Comparison of ENCODE assay signal across 1 cellular context in the genomic region with DNA sequence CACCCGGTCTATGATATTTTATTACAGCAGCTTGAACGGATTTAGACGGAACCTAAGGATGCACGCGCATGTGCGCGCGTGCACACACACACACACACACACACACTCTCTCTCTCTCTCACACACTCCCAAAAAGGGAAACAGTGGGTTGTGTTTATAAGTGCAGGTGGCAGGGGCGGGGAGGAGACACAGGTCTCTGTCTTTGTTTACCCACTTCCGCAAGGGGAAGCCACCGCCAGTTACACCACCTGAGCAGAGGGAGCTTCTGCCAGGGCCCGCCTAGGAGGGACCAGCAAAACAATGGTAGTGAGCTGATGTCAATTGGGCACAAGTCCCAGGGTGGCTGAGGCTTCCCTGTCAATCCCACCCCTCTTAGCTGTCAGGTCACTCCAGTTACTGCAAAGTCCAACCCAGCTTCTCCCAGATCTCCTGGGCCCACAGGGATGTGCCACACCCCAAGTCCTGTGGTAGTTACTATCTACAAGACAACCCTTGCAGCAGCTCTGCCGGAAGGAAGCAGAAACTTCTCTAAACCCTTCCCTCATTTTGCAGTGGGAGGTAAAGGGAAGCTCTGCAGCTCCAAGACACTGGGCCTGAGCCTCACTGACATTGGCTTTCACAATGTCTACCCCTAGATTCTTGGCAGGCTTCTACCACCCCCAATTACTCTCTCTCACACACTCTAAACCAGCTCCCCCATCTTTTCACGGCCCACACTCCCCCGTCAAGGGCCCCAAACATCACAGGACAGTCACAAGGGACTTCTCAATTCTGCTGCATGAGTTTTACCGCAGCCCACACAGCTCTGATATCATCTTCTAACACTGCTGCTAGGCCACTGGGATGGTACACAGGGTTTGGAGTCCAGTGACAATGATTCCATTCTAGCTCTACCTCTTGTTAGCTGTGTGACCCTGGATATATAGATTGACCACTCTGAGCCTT.
TF ChIP-seq lines count a peak whose summit lies in the region.

No MANE protein-coding gene starts in this region.

TF ChIP-seq in K562, 482 proteins besides CTCF, POLR2A, EP300 and RAD21 (continued from another document and continues in another):
- TF ChIP-seq, protein P1, sequence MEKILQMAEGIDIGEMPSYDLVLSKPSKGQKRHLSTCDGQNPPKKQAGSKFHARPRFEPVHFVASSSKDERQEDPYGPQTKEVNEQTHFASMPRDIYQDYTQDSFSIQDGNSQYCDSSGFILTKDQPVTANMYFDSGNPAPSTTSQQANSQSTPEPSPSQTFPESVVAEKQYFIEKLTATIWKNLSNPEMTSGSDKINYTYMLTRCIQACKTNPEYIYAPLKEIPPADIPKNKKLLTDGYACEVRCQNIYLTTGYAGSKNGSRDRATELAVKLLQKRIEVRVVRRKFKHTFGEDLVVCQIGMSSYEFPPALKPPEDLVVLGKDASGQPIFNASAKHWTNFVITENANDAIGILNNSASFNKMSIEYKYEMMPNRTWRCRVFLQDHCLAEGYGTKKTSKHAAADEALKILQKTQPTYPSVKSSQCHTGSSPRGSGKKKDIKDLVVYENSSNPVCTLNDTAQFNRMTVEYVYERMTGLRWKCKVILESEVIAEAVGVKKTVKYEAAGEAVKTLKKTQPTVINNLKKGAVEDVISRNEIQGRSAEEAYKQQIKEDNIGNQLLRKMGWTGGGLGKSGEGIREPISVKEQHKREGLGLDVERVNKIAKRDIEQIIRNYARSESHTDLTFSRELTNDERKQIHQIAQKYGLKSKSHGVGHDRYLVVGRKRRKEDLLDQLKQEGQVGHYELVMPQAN (IDR thresholded peaks at IDR 0.05; ENCODE audit: borderline replicate concordance), result no peak; the same call in 1 of the 2 replicates
- TF ChIP-seq ELF4 (CRISPR knock-in tag; IDR thresholded peaks at IDR 0.05) (peak; percentile 90), MCM3 (IDR thresholded peaks at IDR 0.05) (no peak), MAFG (tag; conservative IDR thresholded peaks at IDR 0.05) (no peak), FUS (optimal IDR thresholded peaks at IDR 0.05; ENCODE audit: low read depth, low read length) (no peak), CHD2 (IDR thresholded peaks at IDR 0.05; ENCODE audit: low read depth, low read length) (no peak), STAT5A (IDR thresholded peaks at IDR 0.05; ENCODE audit: borderline replicate concordance, low read length) (no peak), RBM14 (IDR thresholded peaks at IDR 0.05; ENCODE audit: borderline replicate concordance, insufficient read depth, low read depth, low read length) (no peak), HDAC2 (IDR thresholded peaks at IDR 0.05) (peak; percentile 85), SIX5 (IDR thresholded peaks at IDR 0.05; ENCODE audit: borderline replicate concordance in 1 of 2, insufficient read depth in 1 of 2, low read depth in 1 of 2, low read length in 2 of 2) (no peak), POLR2B (IDR thresholded peaks at IDR 0.05; ENCODE audit: low read depth, partially characterized antibody) (no peak), SMAD3 (CRISPR knock-in tag; conservative IDR thresholded peaks at IDR 0.05) (peak; percentile 80), ZNF408 (CRISPR knock-in tag; IDR thresholded peaks at IDR 0.05; ENCODE audit: low read depth) (no peak), PRMT5 (CRISPR knock-in tag; IDR thresholded peaks at IDR 0.05) (no peak), PTBP1 (IDR thresholded peaks at IDR 0.05; ENCODE audit: low read depth, low read length) (no peak), ZNF224 (CRISPR knock-in tag; IDR thresholded peaks at IDR 0.05) (no peak), ZNF668 (CRISPR knock-in tag; IDR thresholded peaks at IDR 0.05) (no peak), BCOR (IDR thresholded peaks at IDR 0.05) (peak; percentile 92), POLR2G (IDR thresholded peaks at IDR 0.05; ENCODE audit: low read depth, low read length) (no peak), ZNF75A (CRISPR knock-in tag; IDR thresholded peaks at IDR 0.05) (no peak), ZNF764 (CRISPR knock-in tag; IDR thresholded peaks at IDR 0.05; ENCODE audit: low read depth) (no peak), MEIS2 (IDR thresholded peaks at IDR 0.05; ENCODE audit: partially characterized antibody) (peak; percentile 17), ZSCAN32 (CRISPR knock-in tag; IDR thresholded peaks at IDR 0.05) (no peak), HNRNPUL1 (IDR thresholded peaks at IDR 0.05; ENCODE audit: low read length) (no peak), GABPA (tag; conservative IDR thresholded peaks at IDR 0.05; ENCODE audit: low read depth) (peak; percentile 84), ZFX (CRISPR knock-in tag; IDR thresholded peaks at IDR 0.05) (peak; percentile 62), POLR3A (IDR thresholded peaks at IDR 0.05; ENCODE audit: borderline replicate concordance, extremely low read depth, insufficient read depth, insufficient read length) (no peak), SMAD1 (IDR thresholded peaks at IDR 0.05; ENCODE audit: low read depth, low read length, partially characterized antibody) (no peak), NR2C1 (IDR thresholded peaks at IDR 0.05) (no peak), NR2C1 (tag; IDR thresholded peaks at IDR 0.05) (no peak), ZNF77 (CRISPR knock-in tag; IDR thresholded peaks at IDR 0.05) (no peak), MCM2 (IDR thresholded peaks at IDR 0.05; ENCODE audit: low read depth) (no peak), TARDBP (IDR thresholded peaks at IDR 0.05) (0 out of 2 replicates have a peak, but pooled peaks have one; percentile 25), KLF10 (CRISPR knock-in tag; IDR thresholded peaks at IDR 0.05) (no peak)
- TF ChIP-seq, protein P2, sequence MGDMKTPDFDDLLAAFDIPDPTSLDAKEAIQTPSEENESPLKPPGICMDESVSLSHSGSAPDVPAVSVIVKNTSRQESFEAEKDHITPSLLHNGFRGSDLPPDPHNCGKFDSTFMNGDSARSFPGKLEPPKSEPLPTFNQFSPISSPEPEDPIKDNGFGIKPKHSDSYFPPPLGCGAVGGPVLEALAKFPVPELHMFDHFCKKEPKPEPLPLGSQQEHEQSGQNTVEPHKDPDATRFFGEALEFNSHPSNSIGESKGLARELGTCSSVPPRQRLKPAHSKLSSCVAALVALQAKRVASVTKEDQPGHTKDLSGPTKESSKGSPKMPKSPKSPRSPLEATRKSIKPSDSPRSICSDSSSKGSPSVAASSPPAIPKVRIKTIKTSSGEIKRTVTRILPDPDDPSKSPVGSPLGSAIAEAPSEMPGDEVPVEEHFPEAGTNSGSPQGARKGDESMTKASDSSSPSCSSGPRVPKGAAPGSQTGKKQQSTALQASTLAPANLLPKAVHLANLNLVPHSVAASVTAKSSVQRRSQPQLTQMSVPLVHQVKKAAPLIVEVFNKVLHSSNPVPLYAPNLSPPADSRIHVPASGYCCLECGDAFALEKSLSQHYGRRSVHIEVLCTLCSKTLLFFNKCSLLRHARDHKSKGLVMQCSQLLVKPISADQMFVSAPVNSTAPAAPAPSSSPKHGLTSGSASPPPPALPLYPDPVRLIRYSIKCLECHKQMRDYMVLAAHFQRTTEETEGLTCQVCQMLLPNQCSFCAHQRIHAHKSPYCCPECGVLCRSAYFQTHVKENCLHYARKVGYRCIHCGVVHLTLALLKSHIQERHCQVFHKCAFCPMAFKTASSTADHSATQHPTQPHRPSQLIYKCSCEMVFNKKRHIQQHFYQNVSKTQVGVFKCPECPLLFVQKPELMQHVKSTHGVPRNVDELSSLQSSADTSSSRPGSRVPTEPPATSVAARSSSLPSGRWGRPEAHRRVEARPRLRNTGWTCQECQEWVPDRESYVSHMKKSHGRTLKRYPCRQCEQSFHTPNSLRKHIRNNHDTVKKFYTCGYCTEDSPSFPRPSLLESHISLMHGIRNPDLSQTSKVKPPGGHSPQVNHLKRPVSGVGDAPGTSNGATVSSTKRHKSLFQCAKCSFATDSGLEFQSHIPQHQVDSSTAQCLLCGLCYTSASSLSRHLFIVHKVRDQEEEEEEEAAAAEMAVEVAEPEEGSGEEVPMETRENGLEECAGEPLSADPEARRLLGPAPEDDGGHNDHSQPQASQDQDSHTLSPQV (IDR thresholded peaks at IDR 0.05), result 0 out of 2 replicates have a peak, but pooled peaks have one; percentile 28
- TF ChIP-seq, protein P3, sequence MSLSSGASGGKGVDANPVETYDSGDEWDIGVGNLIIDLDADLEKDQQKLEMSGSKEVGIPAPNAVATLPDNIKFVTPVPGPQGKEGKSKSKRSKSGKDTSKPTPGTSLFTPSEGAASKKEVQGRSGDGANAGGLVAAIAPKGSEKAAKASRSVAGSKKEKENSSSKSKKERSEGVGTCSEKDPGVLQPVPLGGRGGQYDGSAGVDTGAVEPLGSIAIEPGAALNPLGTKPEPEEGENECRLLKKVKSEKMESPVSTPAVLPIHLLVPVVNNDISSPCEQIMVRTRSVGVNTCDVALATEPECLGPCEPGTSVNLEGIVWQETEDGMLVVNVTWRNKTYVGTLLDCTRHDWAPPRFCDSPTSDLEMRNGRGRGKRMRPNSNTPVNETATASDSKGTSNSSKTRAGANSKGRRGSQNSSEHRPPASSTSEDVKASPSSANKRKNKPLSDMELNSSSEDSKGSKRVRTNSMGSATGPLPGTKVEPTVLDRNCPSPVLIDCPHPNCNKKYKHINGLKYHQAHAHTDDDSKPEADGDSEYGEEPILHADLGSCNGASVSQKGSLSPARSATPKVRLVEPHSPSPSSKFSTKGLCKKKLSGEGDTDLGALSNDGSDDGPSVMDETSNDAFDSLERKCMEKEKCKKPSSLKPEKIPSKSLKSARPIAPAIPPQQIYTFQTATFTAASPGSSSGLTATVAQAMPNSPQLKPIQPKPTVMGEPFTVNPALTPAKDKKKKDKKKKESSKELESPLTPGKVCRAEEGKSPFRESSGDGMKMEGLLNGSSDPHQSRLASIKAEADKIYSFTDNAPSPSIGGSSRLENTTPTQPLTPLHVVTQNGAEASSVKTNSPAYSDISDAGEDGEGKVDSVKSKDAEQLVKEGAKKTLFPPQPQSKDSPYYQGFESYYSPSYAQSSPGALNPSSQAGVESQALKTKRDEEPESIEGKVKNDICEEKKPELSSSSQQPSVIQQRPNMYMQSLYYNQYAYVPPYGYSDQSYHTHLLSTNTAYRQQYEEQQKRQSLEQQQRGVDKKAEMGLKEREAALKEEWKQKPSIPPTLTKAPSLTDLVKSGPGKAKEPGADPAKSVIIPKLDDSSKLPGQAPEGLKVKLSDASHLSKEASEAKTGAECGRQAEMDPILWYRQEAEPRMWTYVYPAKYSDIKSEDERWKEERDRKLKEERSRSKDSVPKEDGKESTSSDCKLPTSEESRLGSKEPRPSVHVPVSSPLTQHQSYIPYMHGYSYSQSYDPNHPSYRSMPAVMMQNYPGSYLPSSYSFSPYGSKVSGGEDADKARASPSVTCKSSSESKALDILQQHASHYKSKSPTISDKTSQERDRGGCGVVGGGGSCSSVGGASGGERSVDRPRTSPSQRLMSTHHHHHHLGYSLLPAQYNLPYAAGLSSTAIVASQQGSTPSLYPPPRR (CRISPR knock-in tag; IDR thresholded peaks at IDR 0.05; ENCODE audit: borderline replicate concordance), result no peak
- TF ChIP-seq, protein P4, sequence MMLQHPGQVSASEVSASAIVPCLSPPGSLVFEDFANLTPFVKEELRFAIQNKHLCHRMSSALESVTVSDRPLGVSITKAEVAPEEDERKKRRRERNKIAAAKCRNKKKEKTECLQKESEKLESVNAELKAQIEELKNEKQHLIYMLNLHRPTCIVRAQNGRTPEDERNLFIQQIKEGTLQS (IDR thresholded peaks at IDR 0.05), result 0 out of 2 replicates have a peak, but pooled peaks have one; percentile 25
- TF ChIP-seq, protein P4 (CRISPR knock-in tag; conservative IDR thresholded peaks at IDR 0.05), result no peak
- TF ChIP-seq, protein P5, sequence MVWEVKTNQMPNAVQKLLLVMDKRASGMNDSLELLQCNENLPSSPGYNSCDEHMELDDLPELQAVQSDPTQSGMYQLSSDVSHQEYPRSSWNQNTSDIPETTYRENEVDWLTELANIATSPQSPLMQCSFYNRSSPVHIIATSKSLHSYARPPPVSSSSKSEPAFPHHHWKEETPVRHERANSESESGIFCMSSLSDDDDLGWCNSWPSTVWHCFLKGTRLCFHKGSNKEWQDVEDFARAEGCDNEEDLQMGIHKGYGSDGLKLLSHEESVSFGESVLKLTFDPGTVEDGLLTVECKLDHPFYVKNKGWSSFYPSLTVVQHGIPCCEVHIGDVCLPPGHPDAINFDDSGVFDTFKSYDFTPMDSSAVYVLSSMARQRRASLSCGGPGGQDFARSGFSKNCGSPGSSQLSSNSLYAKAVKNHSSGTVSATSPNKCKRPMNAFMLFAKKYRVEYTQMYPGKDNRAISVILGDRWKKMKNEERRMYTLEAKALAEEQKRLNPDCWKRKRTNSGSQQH (CRISPR knock-in tag; IDR thresholded peaks at IDR 0.05), result peak; percentile 85
- TF ChIP-seq, protein P6, sequence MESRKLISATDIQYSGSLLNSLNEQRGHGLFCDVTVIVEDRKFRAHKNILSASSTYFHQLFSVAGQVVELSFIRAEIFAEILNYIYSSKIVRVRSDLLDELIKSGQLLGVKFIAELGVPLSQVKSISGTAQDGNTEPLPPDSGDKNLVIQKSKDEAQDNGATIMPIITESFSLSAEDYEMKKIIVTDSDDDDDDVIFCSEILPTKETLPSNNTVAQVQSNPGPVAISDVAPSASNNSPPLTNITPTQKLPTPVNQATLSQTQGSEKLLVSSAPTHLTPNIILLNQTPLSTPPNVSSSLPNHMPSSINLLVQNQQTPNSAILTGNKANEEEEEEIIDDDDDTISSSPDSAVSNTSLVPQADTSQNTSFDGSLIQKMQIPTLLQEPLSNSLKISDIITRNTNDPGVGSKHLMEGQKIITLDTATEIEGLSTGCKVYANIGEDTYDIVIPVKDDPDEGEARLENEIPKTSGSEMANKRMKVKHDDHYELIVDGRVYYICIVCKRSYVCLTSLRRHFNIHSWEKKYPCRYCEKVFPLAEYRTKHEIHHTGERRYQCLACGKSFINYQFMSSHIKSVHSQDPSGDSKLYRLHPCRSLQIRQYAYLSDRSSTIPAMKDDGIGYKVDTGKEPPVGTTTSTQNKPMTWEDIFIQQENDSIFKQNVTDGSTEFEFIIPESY (CRISPR knock-in tag; IDR thresholded peaks at IDR 0.05), result no peak; the same call in 1 of the 2 replicates
- TF ChIP-seq, protein P7, sequence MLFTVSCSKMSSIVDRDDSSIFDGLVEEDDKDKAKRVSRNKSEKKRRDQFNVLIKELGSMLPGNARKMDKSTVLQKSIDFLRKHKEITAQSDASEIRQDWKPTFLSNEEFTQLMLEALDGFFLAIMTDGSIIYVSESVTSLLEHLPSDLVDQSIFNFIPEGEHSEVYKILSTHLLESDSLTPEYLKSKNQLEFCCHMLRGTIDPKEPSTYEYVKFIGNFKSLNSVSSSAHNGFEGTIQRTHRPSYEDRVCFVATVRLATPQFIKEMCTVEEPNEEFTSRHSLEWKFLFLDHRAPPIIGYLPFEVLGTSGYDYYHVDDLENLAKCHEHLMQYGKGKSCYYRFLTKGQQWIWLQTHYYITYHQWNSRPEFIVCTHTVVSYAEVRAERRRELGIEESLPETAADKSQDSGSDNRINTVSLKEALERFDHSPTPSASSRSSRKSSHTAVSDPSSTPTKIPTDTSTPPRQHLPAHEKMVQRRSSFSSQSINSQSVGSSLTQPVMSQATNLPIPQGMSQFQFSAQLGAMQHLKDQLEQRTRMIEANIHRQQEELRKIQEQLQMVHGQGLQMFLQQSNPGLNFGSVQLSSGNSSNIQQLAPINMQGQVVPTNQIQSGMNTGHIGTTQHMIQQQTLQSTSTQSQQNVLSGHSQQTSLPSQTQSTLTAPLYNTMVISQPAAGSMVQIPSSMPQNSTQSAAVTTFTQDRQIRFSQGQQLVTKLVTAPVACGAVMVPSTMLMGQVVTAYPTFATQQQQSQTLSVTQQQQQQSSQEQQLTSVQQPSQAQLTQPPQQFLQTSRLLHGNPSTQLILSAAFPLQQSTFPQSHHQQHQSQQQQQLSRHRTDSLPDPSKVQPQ (CRISPR knock-in tag; IDR thresholded peaks at IDR 0.05; ENCODE audit: borderline replicate concordance), result no peak
- TF ChIP-seq, protein P8, sequence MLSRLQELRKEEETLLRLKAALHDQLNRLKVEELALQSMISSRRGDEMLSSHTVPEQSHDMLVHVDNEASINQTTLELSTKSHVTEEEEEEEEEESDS (CRISPR knock-in tag; IDR thresholded peaks at IDR 0.05), result no peak
